ENCODE assay signal across 17 cellular contexts in genomic region chr2:120712180-120712678, GRCh38. TPM values are rescaled to one million over a fixed set of nuclear protein-coding genes. Genes with fewer than 3 reads are reported as not detected.
DNase-seq lines count a peak whose midpoint lies in the region; ATAC-seq and TF ChIP-seq lines count a peak whose summit lies in the region.
"Had no signal": no experiment of that assay in that cellular context is flagged by ENCODE, and none has a peak within 500 bp of the region (broad histone marks: within the 10 kb centered on the region; RNA-seq: fewer than 3 reads in every experiment).

No MANE protein-coding gene starts in this region.

- H3K4me3 Mint-ChIP-seq in naive thymus-derived CD4-positive, alpha-beta T cell: no peak overlapping the region
- H3K4me3 Mint-ChIP-seq: neural progenitor cell had no signal

- H2AFZ ChIP-seq in GM23248: no peak overlapping the region
- H2AFZ ChIP-seq: neural progenitor cell had no signal

- ATAC-seq in naive thymus-derived CD4-positive, alpha-beta T cell: no peak
- no peak for ATAC-seq in gastrocnemius medialis

- no peak overlapping the region for H3K4me2 ChIP-seq in GM23248 (ENCODE audit: unreplicated experiment)
- H3K4me2 ChIP-seq: neural progenitor cell had no signal

- TF ChIP-seq POLR2A in gastrocnemius medialis (IDR thresholded peaks at IDR 0.05): no peak

- H3K27me3 ChIP-seq in A673 (replicated peaks; ENCODE audit: insufficient read depth, low read depth, low read length, poor library complexity) (no peaks in the 10 kb centered on the region), GM23248 (replicated peaks; ENCODE audit: insufficient read depth) (no peaks in the 10 kb centered on the region), gastrocnemius medialis (no peaks in the 10 kb centered on the region)
- no peaks in the 10 kb centered on the region for H3K27me3 ChIP-seq in naive thymus-derived CD4-positive, alpha-beta T cell (ENCODE audit: control insufficient read depth in 2 of 2, insufficient read depth in 2 of 2, low read length in 2 of 2)
- H3K27me3 ChIP-seq: Peyer's patch had no signal

- no peaks in the 10 kb centered on the region for H4K20me1 ChIP-seq in GM23248 (ENCODE audit: insufficient read depth)

- peaks cover 0 to 20% (median 14%) of the 10 kb centered on the region in 5 donors for H3K27me3 Mint-ChIP-seq in naive thymus-derived CD4-positive, alpha-beta T cell

- peaks cover 0 to 7% (median 0%) of the 10 kb centered on the region in 7 donors for H3K4me1 Mint-ChIP-seq in naive thymus-derived CD4-positive, alpha-beta T cell

- no peak for TF ChIP-seq CTCF in A673 (conservative IDR thresholded peaks at IDR 0.05; ENCODE audit: low read depth, low read length)
- no peak for TF ChIP-seq CTCF in fibroblast of mammary gland (conservative IDR thresholded peaks at IDR 0.05; ENCODE audit: control insufficient read depth, insufficient read depth, low read depth, low read length)
- TF ChIP-seq CTCF in gastrocnemius medialis (IDR thresholded peaks at IDR 0.05 in 4 of 5, conservative IDR thresholded peaks at IDR 0.05 in 1 of 5): no peak

- H3K9me2 ChIP-seq in GM23248 (ENCODE audit: insufficient read depth): no peaks in the 10 kb centered on the region

- POLR2A ChIA-PET in A673 (lab: Charles Lee; ENCODE audit: low non-redundant PET): no interaction called here
- POLR2A ChIA-PET in naive thymus-derived CD4-positive, alpha-beta T cell (lab: Charles Lee): no interaction called here

- no TSS peak for BruUV-seq in A673 (replicated peaks; lab: Mats Ljungman, UMichigan)

- H3K27ac ChIP-seq in A673 (ENCODE audit: low read depth, low read length, poor library complexity, severe bottlenecking) (no peak overlapping the region), GM23248 (no peak overlapping the region), gastrocnemius medialis (no peak overlapping the region)
- H3K27ac ChIP-seq in naive thymus-derived CD4-positive, alpha-beta T cell (ENCODE audit: low read depth, low read length): no peak overlapping the region
- H3K27ac ChIP-seq: neural progenitor cell, Peyer's patch, stomach had no signal

- H3K36me3 Mint-ChIP-seq in naive thymus-derived CD4-positive, alpha-beta T cell: no peaks in the 10 kb centered on the region
- H3K36me3 Mint-ChIP-seq: neural progenitor cell had no signal

- in situ Hi-C loops in GM23248 (cut with MboI) (no loop called here), gastrocnemius medialis (cut with MboI; ENCODE audit: low sequenced_read_pairs in 4 of 4) (loop anchor here in 2 of 4 donors (25.0 kb wide), 2 partner anchors 600 to 625 kb away; no protein-coding TSS in a partner anchor)

- WGBS in GM23248 (ENCODE audit: low coverage in 1 of 2, low lambda C conversion rate in 2 of 2, missing lambda C conversion rate in 2 of 2), 2 experiments: 44 to 50% methylated on average over 3 to 7 of the region's 7 CpGs

- no peak overlapping the region for H3K27ac Mint-ChIP-seq in naive thymus-derived CD4-positive, alpha-beta T cell

- no peak overlapping the region for H3K9ac ChIP-seq in GM23248
- H3K9ac ChIP-seq: neural progenitor cell had no signal

- H3K4me3 ChIP-seq in A673 (ENCODE audit: low read depth, low read length, poor library complexity, severe bottlenecking): no peak overlapping the region
- H3K4me3 ChIP-seq in GM23248: no peak overlapping the region
- H3K4me3 ChIP-seq in fibroblast of mammary gland (ENCODE audit: control insufficient read depth, low read depth, low read length): no peak overlapping the region
- no peak overlapping the region for H3K4me3 ChIP-seq in naive thymus-derived CD4-positive, alpha-beta T cell (ENCODE audit: low read length)
- no peak overlapping the region for H3K4me3 ChIP-seq in gastrocnemius medialis
- H3K4me3 ChIP-seq: neural progenitor cell, Peyer's patch, stomach had no signal

- DNase-seq in A673 (ENCODE audit: low spot score): peak; percentile 17
- peak; percentile 56 for DNase-seq in GM23248
- DNase-seq in NCI-H82 treated with DMSO at 0.1 percent for 48 hours (lab: John Stamatoyannopoulos, UW; ENCODE audit: unreplicated experiment): peak; percentile 68
- DNase-seq in fibroblast of mammary gland (ENCODE audit: low read depth): peak; percentile 28
- no peak for DNase-seq in H4 (ENCODE audit: low spot score)
- no peak for DNase-seq in RKO (ENCODE audit: low spot score)
- DNase-seq in naive thymus-derived CD4-positive, alpha-beta T cell: no peak
- DNase-seq in gastrocnemius medialis: no peak
- DNase-seq: activated CD8-positive, alpha-beta memory T cell treated with anti-CD3 and anti-CD28 coated beads for 24 hours; anterior cingulate cortex; midbrain; NCI-H2029; NCI-H748 treated with DMSO at 0.1 percent for 48 hours; Peyer's patch; stomach had no signal

- peaks cover 13% of the 10 kb centered on the region for H3K4me1 ChIP-seq in A673 (ENCODE audit: insufficient read depth, low read length, poor library complexity, severe bottlenecking)
- peaks cover 10% of the 10 kb centered on the region for H3K4me1 ChIP-seq in GM23248 (ENCODE audit: insufficient read depth)
- no peaks in the 10 kb centered on the region for H3K4me1 ChIP-seq in naive thymus-derived CD4-positive, alpha-beta T cell (ENCODE audit: control insufficient read depth in 2 of 2, insufficient read depth in 2 of 2, low read length in 2 of 2)
- H3K4me1 ChIP-seq in gastrocnemius medialis: no peaks in the 10 kb centered on the region
- H3K4me1 ChIP-seq: Peyer's patch, stomach had no signal

- H3K79me2 ChIP-seq in GM23248 (ENCODE audit: insufficient read depth): no peaks in the 10 kb centered on the region

- peaks cover 3% of the 10 kb centered on the region for H3F3A ChIP-seq in GM23248 (ENCODE audit: insufficient read depth)

- H3K9me3 ChIP-seq in A673 (ENCODE audit: low read depth, low read length, poor library complexity, severe bottlenecking) (no peaks in the 10 kb centered on the region), GM23248 (ENCODE audit: low read depth) (no peaks in the 10 kb centered on the region), gastrocnemius medialis (no peaks in the 10 kb centered on the region)
- H3K9me3 ChIP-seq in naive thymus-derived CD4-positive, alpha-beta T cell (ENCODE audit: control insufficient read depth in 2 of 3, low read length in 3 of 3): no peaks in the 10 kb centered on the region
- H3K9me3 ChIP-seq: Peyer's patch, stomach had no signal

- CTCF ChIA-PET in A673 (lab: Charles Lee): no interaction called here
- CTCF ChIA-PET in naive thymus-derived CD4-positive, alpha-beta T cell (lab: Charles Lee): no interaction called here

- intact Hi-C loops in A673 (cut with micrococcal nuclease; ENCODE audit: unreplicated experiment) (no loop called here), gastrocnemius medialis (cut with DNase I; ENCODE audit: low total_unique reads) (no loop called here)
- intact Hi-C loops in naive thymus-derived CD4-positive, alpha-beta T cell (cut with micrococcal nuclease): no loop called here

- H3K36me3 ChIP-seq in A673 (ENCODE audit: insufficient read depth, low read length, poor library complexity, severe bottlenecking) (no peaks in the 10 kb centered on the region), GM23248 (ENCODE audit: low read depth) (no peaks in the 10 kb centered on the region), gastrocnemius medialis (no peaks in the 10 kb centered on the region)
- no peaks in the 10 kb centered on the region for H3K36me3 ChIP-seq in naive thymus-derived CD4-positive, alpha-beta T cell (ENCODE audit: control insufficient read depth in 2 of 3, insufficient read depth in 3 of 3, low read length in 3 of 3)
- H3K36me3 ChIP-seq: neural progenitor cell, Peyer's patch, stomach had no signal

- no peaks in the 10 kb centered on the region for H3K9me3 Mint-ChIP-seq in naive thymus-derived CD4-positive, alpha-beta T cell
- H3K9me3 Mint-ChIP-seq: neural progenitor cell had no signal

RNA-seq across cellular contexts. Expression of gene GLI2, which starts 23.4 kb away (rescaled TPM):
- total RNA-seq in A673 (2021): 8.1 and 10.4 TPM in 2 replicates
- total RNA-seq in GM23248 (2014; rRNA removed; shearing (Covaris generic)): 5.1 and 8.3 TPM in 2 replicates
- 9.0 and 9.6 TPM in 2 replicates for polyA plus RNA-seq in GM23248 (2016; fragmentation: Nextera tagmentation; extraction: Ambion mirVana)
- total RNA-seq in H4 (2014; rRNA removed; shearing (Covaris generic)): 1.9 and 2.0 TPM in 2 replicates
- 1 to 10 TPM in 1 of 5 experiments, not detected in 4; 1.6 TPM for total RNA-seq in naive thymus-derived CD4-positive, alpha-beta T cell
- not detected for polyA plus RNA-seq in naive thymus-derived CD4-positive, alpha-beta T cell
- total RNA-seq in gastrocnemius medialis: under 1 TPM; 0.27 to 0.49 (median 0.29) TPM
- total RNA-seq: G401 had no signal

Comparison
In these comparisons a context has a peak if more than half of its experiments do, and no peak if none do; other contexts are left out.
1. DNase-seq: peak in A673 (single experiment), GM23248 (single experiment), NCI-H82 treated with DMSO at 0.1 percent for 48 hours (single experiment) and fibroblast of mammary gland (single experiment); none in H4 (single experiment), RKO (single experiment), naive thymus-derived CD4-positive, alpha-beta T cell (0 of 9) and gastrocnemius medialis (0 of 2).